8 cellular contexts compared by ENCODE assay signal in the genomic region with DNA sequence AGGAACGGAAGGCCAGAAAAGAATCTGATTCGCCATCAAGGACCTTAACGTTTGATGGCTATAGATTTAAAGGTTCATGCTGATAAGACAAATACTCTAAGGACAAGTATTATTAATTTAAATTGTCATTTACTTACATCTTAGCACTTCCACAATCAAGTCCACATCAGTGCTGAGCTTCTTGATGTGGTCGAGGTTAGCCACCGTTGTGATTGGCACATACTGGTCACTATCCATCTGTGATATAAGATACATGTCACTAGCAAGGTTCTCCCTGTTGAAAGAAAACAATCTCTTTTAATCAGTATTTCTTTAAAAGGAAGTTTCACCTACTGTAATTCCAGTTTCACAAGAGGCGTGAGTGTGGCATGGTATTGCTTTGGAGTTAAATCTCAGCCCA.
"Had no signal": no experiment of that assay in that cellular context is flagged by ENCODE, and none has a peak within 500 bp of the region (broad histone marks: within the 10 kb centered on the region; RNA-seq: fewer than 3 reads in every experiment).

No MANE protein-coding gene starts in this region.

- H3K27ac Mint-ChIP-seq: HFFc6 had no signal

- ATAC-seq: HCT116 had no signal

- H3K9me3 Mint-ChIP-seq: HFFc6 had no signal

- DNase-seq: GM23248, GOT3, H7, HFFc6, IMR-90, KBM-7 had no signal

- H3K4me3 Mint-ChIP-seq: HFFc6 had no signal

- H3K4me3 ChIP-seq: GM23248, HAP-1 had no signal
